Comparison of ENCODE assay signal across 11 cellular contexts in genomic region chr1:150477733-150478132, GRCh38. TPM values are rescaled to one million over a fixed set of nuclear protein-coding genes. Genes with fewer than 3 reads are reported as not detected.
DNase-seq lines count a peak whose midpoint lies in the region; ATAC-seq and TF ChIP-seq lines count a peak whose summit lies in the region.
"Had no signal": no experiment of that assay in that cellular context is flagged by ENCODE, and none has a peak within 500 bp of the region (broad histone marks: within the 10 kb centered on the region; RNA-seq: fewer than 3 reads in every experiment).

No MANE protein-coding gene starts in this region.

- H3K27me3 Mint-ChIP-seq in progenitor cell of endocrine pancreas = no peaks in the 10 kb centered on the region

- no peak for TF ChIP-seq CTCF in progenitor cell of endocrine pancreas (IDR thresholded peaks at IDR 0.05; ENCODE audit: unreplicated experiment)

- peaks cover 14% of the 10 kb centered on the region for H3K4me1 Mint-ChIP-seq in progenitor cell of endocrine pancreas (ENCODE audit: low read depth)

- H3K27ac Mint-ChIP-seq in progenitor cell of endocrine pancreas = peak overlapping the region; percentile 69

- H3K36me3 Mint-ChIP-seq in progenitor cell of endocrine pancreas (ENCODE audit: insufficient read depth) = no peaks in the 10 kb centered on the region

- no peak overlapping the region for H3K4me3 Mint-ChIP-seq in progenitor cell of endocrine pancreas (ENCODE audit: low read depth)

- H3K9me3 Mint-ChIP-seq in progenitor cell of endocrine pancreas (ENCODE audit: low read depth) = no peaks in the 10 kb centered on the region

- H3K27ac ChIP-seq in epithelial cell of prostate = peak overlapping the region; percentile 99

- ATAC-seq in HG03139 (IDR thresholded peaks at IDR 0.05; ENCODE audit: unreplicated experiment) = no peak

- DNase-seq in NCI-H82 (lab: John Stamatoyannopoulos, UW) (peak; percentile 23), NCI-H82 treated with DMSO at 0.1 percent for 48 hours (lab: John Stamatoyannopoulos, UW; ENCODE audit: unreplicated experiment) (no peak), NCI-H226 (peak; percentile 7), epithelial cell of prostate (ENCODE audit: low read depth, low spot score) (peak; percentile 99), progenitor cell of endocrine pancreas (ENCODE audit: low spot score, unreplicated experiment) (no peak), SHP77 (lab: John Stamatoyannopoulos, UW) (no peak)
- no peak for DNase-seq in stimulated activated CD4-positive, alpha-beta T cell treated with anti-CD3 and anti-CD28 coated beads, Interleukin-1b, Interleukin-23, amount 100 ng/mL, for 48 hours
- DNase-seq: GDM1, NCI-H526 treated with DMSO at 0.1 percent for 48 hours, T-helper 2 cell had no signal

RNA-seq across cellular contexts. Expression of gene TARS2, which starts 9.5 kb away (rescaled TPM):
- total RNA-seq in progenitor cell of endocrine pancreas = 28.4 and 30.8 TPM in 2 replicates

RNA-seq across cellular contexts. Expression of gene ECM1, which starts 30.2 kb away (rescaled TPM):
- total RNA-seq in progenitor cell of endocrine pancreas = 1.9 and 2.1 TPM in 2 replicates

RNA-seq across cellular contexts. Expression of gene FALEC, which starts 37.8 kb away (rescaled TPM):
- total RNA-seq in progenitor cell of endocrine pancreas = 0.57 TPM in 1 of 2 replicates, not detected in the other

Comparison
In these comparisons a context has a peak if more than half of its experiments do, and no peak if none do; other contexts are left out.
1. DNase-seq: peak in NCI-H82 (single experiment), NCI-H226 (single experiment) and epithelial cell of prostate (single experiment); none in NCI-H82 treated with DMSO at 0.1 percent for 48 hours (single experiment), progenitor cell of endocrine pancreas (single experiment), SHP77 (0 of 2) and stimulated activated CD4-positive, alpha-beta T cell treated with anti-CD3 and anti-CD28 coated beads, Interleukin-1b, Interleukin-23, amount 100 ng/mL, for 48 hours (single experiment).